ENCODE assay signal across 11 cellular contexts in the genomic region with DNA sequence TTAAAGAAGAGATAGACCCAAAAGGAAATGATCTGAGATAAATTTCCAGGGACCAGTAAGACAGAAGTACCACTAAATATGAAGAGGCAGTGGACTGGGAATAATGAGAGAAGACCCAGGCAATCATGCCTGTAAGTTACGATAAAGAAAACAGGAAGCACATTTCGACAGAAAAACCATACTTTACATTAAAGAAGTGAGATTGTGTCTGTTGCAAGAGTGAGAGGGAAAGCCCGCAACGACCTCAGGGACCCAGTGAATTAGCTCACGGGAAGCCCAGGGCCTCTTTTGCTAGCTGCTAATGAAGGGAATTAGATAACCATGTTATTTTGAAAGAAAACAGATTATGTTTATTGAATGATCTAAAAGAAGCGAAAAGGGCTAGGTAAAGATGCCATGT. TPM values are rescaled to one million over a fixed set of nuclear protein-coding genes. Genes with fewer than 3 reads are reported as not detected.
DNase-seq lines count a peak whose midpoint lies in the region; ATAC-seq and TF ChIP-seq lines count a peak whose summit lies in the region.
"Had no signal": no experiment of that assay in that cellular context is flagged by ENCODE, and none has a peak within 500 bp of the region (broad histone marks: within the 10 kb centered on the region; RNA-seq: fewer than 3 reads in every experiment).

No MANE protein-coding gene starts in this region.

- H3K9me3 ChIP-seq in SK-N-MC (ENCODE audit: low read depth, low read length), result no peaks in the 10 kb centered on the region
- H3K9me3 ChIP-seq in naive thymus-derived CD4-positive, alpha-beta T cell (ENCODE audit: control insufficient read depth in 2 of 3, low read length in 3 of 3), result no peaks in the 10 kb centered on the region
- no peaks in the 10 kb centered on the region for H3K9me3 ChIP-seq in SJCRH30 (replicated peaks)
- no peaks in the 10 kb centered on the region for H3K9me3 ChIP-seq in gastrocnemius medialis

- H3K27ac ChIP-seq in SK-N-MC (peak overlapping the region; percentile 45), SJCRH30 (no peak overlapping the region), gastrocnemius medialis (no peak overlapping the region)
- no peak overlapping the region for H3K27ac ChIP-seq in naive thymus-derived CD4-positive, alpha-beta T cell (ENCODE audit: low read depth, low read length)

- H3K36me3 ChIP-seq in SK-N-MC (ENCODE audit: insufficient read depth, low read length) (no peaks in the 10 kb centered on the region), SJCRH30 (no peaks in the 10 kb centered on the region), gastrocnemius medialis (no peaks in the 10 kb centered on the region)
- H3K36me3 ChIP-seq in naive thymus-derived CD4-positive, alpha-beta T cell (ENCODE audit: control insufficient read depth in 2 of 3, insufficient read depth in 3 of 3, low read length in 3 of 3), result no peaks in the 10 kb centered on the region

- intact Hi-C loops in naive thymus-derived CD4-positive, alpha-beta T cell (cut with micrococcal nuclease), result no loop called here
- intact Hi-C loops in gastrocnemius medialis (cut with DNase I; ENCODE audit: low total_unique reads), result no loop called here

- TF ChIP-seq POLR2A in gastrocnemius medialis (IDR thresholded peaks at IDR 0.05), result no peak

- peak; percentile 23 for ATAC-seq in HG02642 (IDR thresholded peaks at IDR 0.05; ENCODE audit: poor library complexity, unreplicated experiment)
- ATAC-seq in naive thymus-derived CD4-positive, alpha-beta T cell, result peak; percentile 55
- ATAC-seq in gastrocnemius medialis, result no peak
- ATAC-seq: T-cell had no signal

- TF ChIP-seq CTCF in GM13976 (IDR thresholded peaks at IDR 0.05; ENCODE audit: borderline replicate concordance, control extremely low read depth, extremely low read depth, insufficient read depth, missing control alignments), result no peak
- no peak for TF ChIP-seq CTCF in gastrocnemius medialis (IDR thresholded peaks at IDR 0.05 in 4 of 5, conservative IDR thresholded peaks at IDR 0.05 in 1 of 5)

- peak; percentile 57 for DNase-seq in GM13976 (ENCODE audit: low spot score)
- DNase-seq in SK-N-MC (ENCODE audit: low read depth, low spot score), result no peak
- no peak for DNase-seq in naive thymus-derived CD4-positive, alpha-beta T cell
- DNase-seq in SJCRH30, result no peak
- no peak for DNase-seq in DMS79 (lab: John Stamatoyannopoulos, UW)
- DNase-seq in gastrocnemius medialis, result no peak
- no peak for DNase-seq in mucosa of gallbladder (ENCODE audit: low spot score)
- DNase-seq: NCI-H2107; stimulated activated CD4-positive, alpha-beta T cell treated with anti-CD3 and anti-CD28 coated beads, Interleukin-12 subunit alpha, Interleukin-12 subunit beta, amount 100 ng/mL, for 4 hours had no signal

- no peak overlapping the region for H3K9ac ChIP-seq in SK-N-MC (ENCODE audit: insufficient read length)

- H3K4me3 ChIP-seq in SK-N-MC (no peak overlapping the region), SJCRH30 (no peak overlapping the region), gastrocnemius medialis (no peak overlapping the region)
- H3K4me3 ChIP-seq in naive thymus-derived CD4-positive, alpha-beta T cell (ENCODE audit: low read length), result no peak overlapping the region

- peak overlapping the region in 3 of 10 donors; percentile 0 to 24 (median 18) for H3K4me3 Mint-ChIP-seq in naive thymus-derived CD4-positive, alpha-beta T cell
- H3K4me3 Mint-ChIP-seq: T-cell had no signal

- peak overlapping the region in 2 of 9 donors; percentile 29 to 46 for H3K27ac Mint-ChIP-seq in naive thymus-derived CD4-positive, alpha-beta T cell
- H3K27ac Mint-ChIP-seq: T-cell had no signal

- no peaks in the 10 kb centered on the region for H3K27me3 ChIP-seq in naive thymus-derived CD4-positive, alpha-beta T cell (ENCODE audit: control insufficient read depth in 2 of 2, insufficient read depth in 2 of 2, low read length in 2 of 2)
- no peaks in the 10 kb centered on the region for H3K27me3 ChIP-seq in SJCRH30
- no peaks in the 10 kb centered on the region for H3K27me3 ChIP-seq in gastrocnemius medialis

- CTCF ChIA-PET in naive thymus-derived CD4-positive, alpha-beta T cell (lab: Charles Lee), result no interaction called here

- no peaks in the 10 kb centered on the region for H3K9me3 Mint-ChIP-seq in naive thymus-derived CD4-positive, alpha-beta T cell
- H3K9me3 Mint-ChIP-seq: T-cell had no signal

- no peaks in the 10 kb centered on the region for H3K36me3 Mint-ChIP-seq in naive thymus-derived CD4-positive, alpha-beta T cell
- H3K36me3 Mint-ChIP-seq: T-cell had no signal

- peaks cover 0 to 13% (median 0%) of the 10 kb centered on the region in 5 donors for H3K27me3 Mint-ChIP-seq in naive thymus-derived CD4-positive, alpha-beta T cell

- POLR2A ChIA-PET in naive thymus-derived CD4-positive, alpha-beta T cell (lab: Charles Lee), result no interaction called here

- in situ Hi-C loops in GM13976 (cut with MboI; ENCODE audit: low sequenced_read_pairs, unreplicated experiment), result no loop called here
- in situ Hi-C loops in gastrocnemius medialis (cut with MboI; ENCODE audit: low sequenced_read_pairs in 4 of 4), result no loop called here

- H3K4me1 Mint-ChIP-seq in naive thymus-derived CD4-positive, alpha-beta T cell, result peaks cover 10 to 34% (median 13%) of the 10 kb centered on the region in 7 donors

- peaks cover 0 to 3% of the 10 kb centered on the region in 2 donors for H3K4me1 ChIP-seq in naive thymus-derived CD4-positive, alpha-beta T cell (ENCODE audit: control insufficient read depth in 2 of 2, insufficient read depth in 2 of 2, low read length in 2 of 2)
- no peaks in the 10 kb centered on the region for H3K4me1 ChIP-seq in SJCRH30
- H3K4me1 ChIP-seq in gastrocnemius medialis, result no peaks in the 10 kb centered on the region

RNA-seq across cellular contexts. Expression of gene ACSL1, which starts 28.9 kb away (rescaled TPM):
- total RNA-seq in naive thymus-derived CD4-positive, alpha-beta T cell, result 10 to 100 TPM in 4 of 5 experiments, 1 to 10 TPM in 1; 9.5 to 80.1 (median 20.4) TPM
- 1 to 10 TPM; 5.7 to 6.2 TPM for polyA plus RNA-seq in naive thymus-derived CD4-positive, alpha-beta T cell
- 11.6 and 12.9 TPM in 2 replicates for total RNA-seq in SJCRH30 (2014; rRNA removed; shearing (Covaris generic))
- total RNA-seq in gastrocnemius medialis, result 1,000 to 10,000 TPM in 3 of 4 donors, 100 to 1,000 TPM in 1; 591 to 2,181 (median 1,316) TPM
- 63.1 TPM for total RNA-seq in mucosa of gallbladder

Comparison
In these comparisons a context has a peak if more than half of its experiments do, and no peak if none do; other contexts are left out.
1. ATAC-seq: peak in HG02642 (single experiment) and naive thymus-derived CD4-positive, alpha-beta T cell (single experiment); none in gastrocnemius medialis (0 of 2).